17 cellular contexts compared by ENCODE assay signal in the genomic region with DNA sequence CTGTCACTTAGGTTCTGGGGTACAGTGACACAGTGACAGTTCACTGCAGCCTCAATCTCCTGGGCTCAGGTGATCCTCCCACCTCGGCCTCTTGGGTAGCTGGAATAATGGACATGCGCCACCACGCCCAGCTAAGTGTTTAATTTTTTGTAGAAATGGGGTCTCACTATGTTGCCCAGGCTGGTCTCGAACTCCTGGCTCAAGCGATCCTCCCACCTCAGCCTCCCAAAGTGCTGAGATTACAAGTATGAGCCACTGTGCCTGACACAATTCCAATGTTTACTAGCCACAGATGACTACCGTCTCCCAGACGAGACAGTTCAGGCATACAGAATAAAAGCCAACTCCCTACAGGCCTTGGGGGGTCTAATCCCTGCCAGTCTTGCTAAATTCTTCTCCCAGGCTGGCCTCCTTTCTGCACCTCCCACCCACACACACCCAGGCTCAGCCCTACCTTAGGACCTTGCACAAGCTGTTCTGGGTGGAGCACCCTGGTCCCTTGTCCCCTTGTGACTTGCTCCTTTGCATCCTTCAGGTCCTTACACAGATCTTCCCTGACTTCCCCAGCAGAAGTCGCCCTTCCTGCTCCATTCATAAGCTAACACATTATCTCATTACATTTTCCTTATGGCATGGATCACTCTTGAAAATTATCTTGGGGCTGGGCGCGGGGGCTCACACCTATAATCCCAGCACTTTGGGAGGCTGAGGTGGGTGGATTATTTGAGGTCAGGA.
DNase-seq lines count a peak whose midpoint lies in the region; ATAC-seq, FAIRE-seq and TF ChIP-seq lines count a peak whose summit lies in the region.
"Had no signal": no experiment of that assay in that cellular context is flagged by ENCODE, and none has a peak within 500 bp of the region (broad histone marks: within the 10 kb centered on the region; RNA-seq: fewer than 3 reads in every experiment).

No MANE protein-coding gene starts in this region.

- no peaks in the 10 kb centered on the region for H4K20me1 ChIP-seq in osteoblast (ENCODE audit: insufficient read depth, low read length)

- in situ Hi-C loops in GM13976 (cut with MboI; ENCODE audit: low sequenced_read_pairs, unreplicated experiment) = no loop called here

- H3K4me3 Mint-ChIP-seq in CD14-positive monocyte (no peak overlapping the region), mesothelial cell of epicardium (no peak overlapping the region)
- H3K4me3 Mint-ChIP-seq in central memory CD8-positive, alpha-beta T cell = no peak overlapping the region
- no peak overlapping the region for H3K4me3 Mint-ChIP-seq in activated T-cell treated with anti-CD3 and anti-CD28 coated beads, Interleukin-2, amount 50 U/mL, for 72 hours
- H3K4me3 Mint-ChIP-seq: IgD-negative memory B cell had no signal

- no peaks in the 10 kb centered on the region for H3K36me3 ChIP-seq in osteoblast (ENCODE audit: insufficient read depth, low read length)
- H3K36me3 ChIP-seq: BE2C had no signal

- no peak overlapping the region for H3K4me3 ChIP-seq in osteoblast (ENCODE audit: insufficient read depth, low read length)
- H3K4me3 ChIP-seq: HAP-1, SK-N-MC had no signal

- ATAC-seq in central memory CD8-positive, alpha-beta T cell (replicated peaks; ENCODE audit: extremely low read depth, poor library complexity, severe bottlenecking) = no peak
- no peak for ATAC-seq in activated T-cell treated with anti-CD3 and anti-CD28 coated beads, Interleukin-2, amount 50 U/mL, for 72 hours (replicated peaks in 1 of 2)
- ATAC-seq: PC-3 had no signal

- no peak for TF ChIP-seq CTCF in CD14-positive monocyte (IDR thresholded peaks at IDR 0.05)
- TF ChIP-seq CTCF in mesothelial cell of epicardium (IDR thresholded peaks at IDR 0.05; ENCODE audit: unreplicated experiment) = no peak
- no peak for TF ChIP-seq CTCF in GM13976 (IDR thresholded peaks at IDR 0.05; ENCODE audit: borderline replicate concordance, control extremely low read depth, extremely low read depth, insufficient read depth, missing control alignments)
- TF ChIP-seq CTCF in osteoblast (IDR thresholded peaks at IDR 0.05; ENCODE audit: extremely low read depth, low read depth, low read length) = no peak

- DNase-seq in CD14-positive monocyte (ENCODE audit: low spot score) = no peak
- DNase-seq in GM19239 (ENCODE audit: insufficient read length, low spot score) = no peak
- no peak for DNase-seq in central memory CD8-positive, alpha-beta T cell (ENCODE audit: low spot score in 2 of 2)
- no peak for DNase-seq in mesothelial cell of epicardium (ENCODE audit: low spot score in 2 of 2, unreplicated experiment in 2 of 2)
- no peak for DNase-seq in GM13976 (ENCODE audit: low spot score)
- no peak for DNase-seq in activated T-cell treated with anti-CD3 and anti-CD28 coated beads, Interleukin-2, amount 50 U/mL, for 72 hours
- DNase-seq in osteoblast (ENCODE audit: insufficient read length, low spot score, missing footprints) = no peak
- DNase-seq in stimulated activated CD4-positive, alpha-beta T cell treated with anti-CD3 and anti-CD28 coated beads, Interleukin-4, amount 100 ng/mL, for 24 hours = no peak
- DNase-seq: BE2C; NCI-H1436 treated with DMSO at 0.1 percent for 48 hours; NCI-H2081 treated with DMSO at 0.1 percent for 48 hours; NCI-H524 treated with DMSO at 0.1 percent for 48 hours; NK-92 treated with Interleukin-12 subunit alpha and Interleukin-12 subunit beta, amount 100 ng/mL, for 24 hours; PC-3 had no signal

- H3K27ac Mint-ChIP-seq in CD14-positive monocyte (peak overlapping the region in 4 of 7 donors; percentile 25 to 83 (median 75)), mesothelial cell of epicardium (peak overlapping the region; percentile 1)
- peak overlapping the region; percentile 83 for H3K27ac Mint-ChIP-seq in central memory CD8-positive, alpha-beta T cell (ENCODE audit: low read depth)
- H3K27ac Mint-ChIP-seq in activated T-cell treated with anti-CD3 and anti-CD28 coated beads, Interleukin-2, amount 50 U/mL, for 72 hours = no peak overlapping the region
- H3K27ac Mint-ChIP-seq: IgD-negative memory B cell had no signal

- no peaks in the 10 kb centered on the region for H3K9me3 ChIP-seq in osteoblast (ENCODE audit: low read depth, low read length)
- H3K9me3 ChIP-seq: BE2C, HAP-1 had no signal

- intact Hi-C loops in CD14-positive monocyte (cut with micrococcal nuclease) = no loop called here

- H2AFZ ChIP-seq in osteoblast (ENCODE audit: low read length) = no peak overlapping the region

- H3K27me3 Mint-ChIP-seq in CD14-positive monocyte (ENCODE audit: low read depth in 3 of 3) (peaks cover 0 to 2% (median 0%) of the 10 kb centered on the region in 3 donors), mesothelial cell of epicardium (ENCODE audit: low read depth) (no peaks in the 10 kb centered on the region)
- H3K27me3 Mint-ChIP-seq in central memory CD8-positive, alpha-beta T cell = no peaks in the 10 kb centered on the region
- peaks cover 5% of the 10 kb centered on the region for H3K27me3 Mint-ChIP-seq in activated T-cell treated with anti-CD3 and anti-CD28 coated beads, Interleukin-2, amount 50 U/mL, for 72 hours (ENCODE audit: low read depth)

- no peak overlapping the region for H3K4me2 ChIP-seq in osteoblast (ENCODE audit: insufficient read depth, low read length)

- no peaks in the 10 kb centered on the region for H3K9me3 Mint-ChIP-seq in CD14-positive monocyte
- H3K9me3 Mint-ChIP-seq in central memory CD8-positive, alpha-beta T cell = no peaks in the 10 kb centered on the region
- no peaks in the 10 kb centered on the region for H3K9me3 Mint-ChIP-seq in mesothelial cell of epicardium
- no peaks in the 10 kb centered on the region for H3K9me3 Mint-ChIP-seq in activated T-cell treated with anti-CD3 and anti-CD28 coated beads, Interleukin-2, amount 50 U/mL, for 72 hours
- H3K9me3 Mint-ChIP-seq: IgD-negative memory B cell had no signal

- H3K27ac ChIP-seq in osteoblast (ENCODE audit: low read depth, low read length) = no peak overlapping the region
- H3K27ac ChIP-seq: SK-N-MC had no signal

- no peaks in the 10 kb centered on the region for H3K27me3 ChIP-seq in osteoblast (ENCODE audit: insufficient read depth, low read length)
- H3K27me3 ChIP-seq: BE2C had no signal

- peaks cover 55% of the 10 kb centered on the region for H3K4me1 Mint-ChIP-seq in CD14-positive monocyte
- peaks cover 51% of the 10 kb centered on the region for H3K4me1 Mint-ChIP-seq in central memory CD8-positive, alpha-beta T cell
- peaks cover 6% of the 10 kb centered on the region for H3K4me1 Mint-ChIP-seq in mesothelial cell of epicardium
- peaks cover 56% of the 10 kb centered on the region for H3K4me1 Mint-ChIP-seq in activated T-cell treated with anti-CD3 and anti-CD28 coated beads, Interleukin-2, amount 50 U/mL, for 72 hours (ENCODE audit: low read depth)

- peaks cover 5% of the 10 kb centered on the region for H3K4me1 ChIP-seq in osteoblast (ENCODE audit: insufficient read depth, low read length)
- H3K4me1 ChIP-seq: BE2C had no signal

- peaks cover 5 to 6% of the 10 kb centered on the region in 2 donors for H3K36me3 Mint-ChIP-seq in CD14-positive monocyte
- H3K36me3 Mint-ChIP-seq in central memory CD8-positive, alpha-beta T cell (ENCODE audit: insufficient read depth) = peaks cover 16% of the 10 kb centered on the region
- no peaks in the 10 kb centered on the region for H3K36me3 Mint-ChIP-seq in mesothelial cell of epicardium
- no peaks in the 10 kb centered on the region for H3K36me3 Mint-ChIP-seq in activated T-cell treated with anti-CD3 and anti-CD28 coated beads, Interleukin-2, amount 50 U/mL, for 72 hours (ENCODE audit: insufficient read depth in 2 of 2)
- H3K36me3 Mint-ChIP-seq: IgD-negative memory B cell had no signal

- FAIRE-seq in GM19239 (lab: Jason Lieb, UNC) = peak; percentile 8

- H3K79me2 ChIP-seq in osteoblast (ENCODE audit: insufficient read depth, low read length) = no peaks in the 10 kb centered on the region
